ENCODE assay signal across 9 cellular contexts in genomic region chr12:68180792-68181744, GRCh38. TPM values are rescaled to one million over a fixed set of nuclear protein-coding genes. Genes with fewer than 3 reads are reported as not detected.
DNase-seq lines count a peak whose midpoint lies in the region; ATAC-seq lines count a peak whose summit lies in the region.
"Had no signal": no experiment of that assay in that cellular context is flagged by ENCODE, and none has a peak within 500 bp of the region (broad histone marks: within the 10 kb centered on the region; RNA-seq: fewer than 3 reads in every experiment).

No MANE protein-coding gene starts in this region.

- intact Hi-C loops in activated T-helper 1 cell treated with anti-CD3 and anti-CD28 coated beads, Interleukin-12 subunit alpha, Interleukin-12 subunit beta, Interleukin-2, Interleukin-4 antibody, amounts not matched to agents 30 ng/mL and 10 ng/mL and 1 ng/mL, durations not matched to agents 14 hours and 24 hours and 36 hours (cut with micrococcal nuclease): loop anchor here (1.0 to 2.0 kb wide), 4 partner anchors 8 to 140 kb away; no protein-coding TSS in a partner anchor

- H3K4me1 Mint-ChIP-seq in activated T-helper 1 cell treated with anti-CD3 and anti-CD28 coated beads, Interleukin-12 subunit alpha, Interleukin-12 subunit beta, Interleukin-2, Interleukin-4 antibody, amounts not matched to agents 30 ng/mL and 10 ng/mL and 1 ng/mL, durations not matched to agents 14 hours and 24 hours and 36 hours (ENCODE audit: low read depth): peaks cover 85% of the 10 kb centered on the region

- H2AFZ ChIP-seq in GM23248: no peak overlapping the region

- no peaks in the 10 kb centered on the region for H3F3A ChIP-seq in GM23248 (ENCODE audit: insufficient read depth)

- no peaks in the 10 kb centered on the region for H3K9me2 ChIP-seq in GM23248 (ENCODE audit: insufficient read depth)

- H3K4me3 Mint-ChIP-seq in activated T-helper 1 cell treated with anti-CD3 and anti-CD28 coated beads, Interleukin-12 subunit alpha, Interleukin-12 subunit beta, Interleukin-2, Interleukin-4 antibody, amounts not matched to agents 30 ng/mL and 10 ng/mL and 1 ng/mL, durations not matched to agents 14 hours and 24 hours and 36 hours: peak overlapping the region; percentile 34

- peaks cover 5% of the 10 kb centered on the region for H3K36me3 Mint-ChIP-seq in activated T-helper 1 cell treated with anti-CD3 and anti-CD28 coated beads, Interleukin-12 subunit alpha, Interleukin-12 subunit beta, Interleukin-2, Interleukin-4 antibody, amounts not matched to agents 30 ng/mL and 10 ng/mL and 1 ng/mL, durations not matched to agents 14 hours and 24 hours and 36 hours (ENCODE audit: low read depth)

- H3K79me2 ChIP-seq in GM23248 (ENCODE audit: insufficient read depth): no peaks in the 10 kb centered on the region

- no peaks in the 10 kb centered on the region for H4K20me1 ChIP-seq in GM23248 (ENCODE audit: insufficient read depth)

- no peak overlapping the region for H3K4me3 ChIP-seq in GM23248

- H3K9ac ChIP-seq in GM23248: no peak overlapping the region

- H3K9me3 Mint-ChIP-seq in activated T-helper 1 cell treated with anti-CD3 and anti-CD28 coated beads, Interleukin-12 subunit alpha, Interleukin-12 subunit beta, Interleukin-2, Interleukin-4 antibody, amounts not matched to agents 30 ng/mL and 10 ng/mL and 1 ng/mL, durations not matched to agents 14 hours and 24 hours and 36 hours: peaks cover 12% of the 10 kb centered on the region

- DNase-seq in SKM-1 treated with dmso at 0.1 percent for 144 hours (lab: John Stamatoyannopoulos, UW; ENCODE audit: unreplicated experiment) (peak; percentile 21), SKM-1 (lab: John Stamatoyannopoulos, UW; ENCODE audit: unreplicated experiment) (no peak), retina (peak; percentile 9), ureter (ENCODE audit: low spot score) (no peak), GM23248 (no peak)
- peak; percentile 67 for DNase-seq in activated T-helper 1 cell treated with anti-CD3 and anti-CD28 coated beads, Interleukin-12 subunit alpha, Interleukin-12 subunit beta, Interleukin-2, Interleukin-4 antibody, amounts not matched to agents 30 ng/mL and 10 ng/mL and 1 ng/mL, durations not matched to agents 14 hours and 24 hours and 36 hours (ENCODE audit: low spot score)
- DNase-seq in effector CD4-positive, alpha-beta T cell: no peak

- H3K4me1 ChIP-seq in GM23248 (ENCODE audit: insufficient read depth): no peaks in the 10 kb centered on the region

- H3K27ac ChIP-seq in GM23248: no peak overlapping the region

- ATAC-seq in HG03442 (IDR thresholded peaks at IDR 0.05; ENCODE audit: unreplicated experiment): peak; percentile 66

- H3K27me3 ChIP-seq in GM23248 (replicated peaks; ENCODE audit: insufficient read depth): peaks cover 26% of the 10 kb centered on the region; the same call in 1 of the 2 replicates

- in situ Hi-C loops in GM23248 (cut with MboI): no loop called here

- no peaks in the 10 kb centered on the region for H3K9me3 ChIP-seq in GM23248 (ENCODE audit: low read depth)

- H3K27ac Mint-ChIP-seq in activated T-helper 1 cell treated with anti-CD3 and anti-CD28 coated beads, Interleukin-12 subunit alpha, Interleukin-12 subunit beta, Interleukin-2, Interleukin-4 antibody, amounts not matched to agents 30 ng/mL and 10 ng/mL and 1 ng/mL, durations not matched to agents 14 hours and 24 hours and 36 hours: peak overlapping the region; percentile 91

- no peak overlapping the region for H3K4me2 ChIP-seq in GM23248 (ENCODE audit: unreplicated experiment)

- WGBS in GM23248 (ENCODE audit: low coverage in 1 of 2, low lambda C conversion rate in 2 of 2, missing lambda C conversion rate in 2 of 2), 2 experiments: 38% methylated on average over 3 of the region's 3 CpGs

- no peaks in the 10 kb centered on the region for H3K27me3 Mint-ChIP-seq in activated T-helper 1 cell treated with anti-CD3 and anti-CD28 coated beads, Interleukin-12 subunit alpha, Interleukin-12 subunit beta, Interleukin-2, Interleukin-4 antibody, amounts not matched to agents 30 ng/mL and 10 ng/mL and 1 ng/mL, durations not matched to agents 14 hours and 24 hours and 36 hours (ENCODE audit: insufficient read depth)

- H3K36me3 ChIP-seq in GM23248 (ENCODE audit: low read depth): no peaks in the 10 kb centered on the region

RNA-seq across cellular contexts. Expression of gene IFNG, which starts 21.5 kb away (rescaled TPM):
- 2,121 and 2,175 TPM in 2 replicates for total RNA-seq in activated T-helper 1 cell treated with anti-CD3 and anti-CD28 coated beads, Interleukin-12 subunit alpha, Interleukin-12 subunit beta, Interleukin-2, Interleukin-4 antibody, amounts not matched to agents 30 ng/mL and 10 ng/mL and 1 ng/mL, durations not matched to agents 14 hours and 24 hours and 36 hours
- 0.31 TPM for total RNA-seq in ureter
- not detected in 2 replicates for total RNA-seq in GM23248 (2014; rRNA removed; shearing (Covaris generic))
- not detected in 2 replicates for polyA plus RNA-seq in GM23248 (2016; fragmentation: Nextera tagmentation; extraction: Ambion mirVana)
- total RNA-seq: HT-29 had no signal

RNA-seq across cellular contexts. Expression of gene IL26, which starts 44.5 kb away (rescaled TPM):
- total RNA-seq in activated T-helper 1 cell treated with anti-CD3 and anti-CD28 coated beads, Interleukin-12 subunit alpha, Interleukin-12 subunit beta, Interleukin-2, Interleukin-4 antibody, amounts not matched to agents 30 ng/mL and 10 ng/mL and 1 ng/mL, durations not matched to agents 14 hours and 24 hours and 36 hours: 6.9 and 8.1 TPM in 2 replicates
- not detected for total RNA-seq in ureter
- not detected in 2 replicates for total RNA-seq in GM23248 (2014; rRNA removed; shearing (Covaris generic))
- not detected in 2 replicates for polyA plus RNA-seq in GM23248 (2016; fragmentation: Nextera tagmentation; extraction: Ambion mirVana)
- total RNA-seq: HT-29 had no signal

Comparison
In these comparisons a context has a peak if more than half of its experiments do, and no peak if none do; other contexts are left out.
1. DNase-seq: peak in SKM-1 treated with dmso at 0.1 percent for 144 hours (single experiment), activated T-helper 1 cell treated with anti-CD3 and anti-CD28 coated beads, Interleukin-12 subunit alpha, Interleukin-12 subunit beta, Interleukin-2, Interleukin-4 antibody, amounts not matched to agents 30 ng/mL and 10 ng/mL and 1 ng/mL, durations not matched to agents 14 hours and 24 hours and 36 hours (single experiment) and retina (single experiment); none in SKM-1 (single experiment), ureter (single experiment), GM23248 (single experiment) and effector CD4-positive, alpha-beta T cell (single experiment).
2. RNA of gene IFNG, which starts 21.5 kb away (total RNA-seq): 2,121 to 2,175 TPM in activated T-helper 1 cell treated with anti-CD3 and anti-CD28 coated beads, Interleukin-12 subunit alpha, Interleukin-12 subunit beta, Interleukin-2, Interleukin-4 antibody, amounts not matched to agents 30 ng/mL and 10 ng/mL and 1 ng/mL, durations not matched to agents 14 hours and 24 hours and 36 hours; 0.31 TPM in ureter (single experiment) and not detected in GM23248; every median in the first group is over 1,000 times any median in the second.